In the genomic region with DNA sequence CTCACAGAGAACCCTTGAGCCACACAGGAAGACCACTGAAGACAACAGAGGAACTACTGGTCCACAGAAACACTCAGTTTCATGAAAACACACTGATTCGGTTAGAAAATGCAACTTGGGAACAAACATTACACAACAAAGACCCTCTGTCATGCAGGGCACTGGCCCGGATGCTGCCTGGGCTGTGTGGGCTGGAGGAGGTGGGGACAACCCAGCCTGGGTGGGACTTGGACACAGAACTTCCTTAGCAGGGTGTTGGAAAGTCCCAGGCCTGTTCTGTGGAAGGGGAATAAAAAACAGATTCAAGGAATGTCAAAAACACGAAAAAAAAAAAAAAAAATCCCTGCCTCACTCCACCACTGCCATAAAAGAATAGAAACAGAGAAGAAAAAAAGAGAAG, we compare ENCODE assay signal across 14 cellular contexts.
DNase-seq lines count a peak whose midpoint lies in the region; ATAC-seq and TF ChIP-seq lines count a peak whose summit lies in the region.
"Had no signal": no experiment of that assay in that cellular context is flagged by ENCODE, and none has a peak within 500 bp of the region (broad histone marks: within the 10 kb centered on the region; RNA-seq: fewer than 3 reads in every experiment).

No MANE protein-coding gene starts in this region.

- no peaks in the 10 kb centered on the region for H3K36me3 ChIP-seq in right atrium auricular region

- H3K27me3 ChIP-seq in right atrium auricular region: no peaks in the 10 kb centered on the region

- H3K27ac Mint-ChIP-seq in osteocyte (ENCODE audit: unreplicated experiment) (peak overlapping the region; percentile 31), mesothelial cell of epicardium (no peak overlapping the region)
- H3K27ac Mint-ChIP-seq: progenitor cell of endocrine pancreas had no signal

- H3K4me3 Mint-ChIP-seq in osteocyte (ENCODE audit: unreplicated experiment) (no peak overlapping the region), mesothelial cell of epicardium (no peak overlapping the region)

- TF ChIP-seq CTCF in right atrium auricular region (IDR thresholded peaks at IDR 0.05) (no peak), osteocyte (IDR thresholded peaks at IDR 0.05) (no peak), omental fat pad (IDR thresholded peaks at IDR 0.05) (no peak), mesothelial cell of epicardium (IDR thresholded peaks at IDR 0.05; ENCODE audit: unreplicated experiment) (no peak)

- ATAC-seq in Right ventricle myocardium superior (ENCODE audit: poor library complexity) (peak; percentile 94), left cardiac atrium (peak; percentile 94 to 99), HG02938 (IDR thresholded peaks at IDR 0.05; ENCODE audit: unreplicated experiment) (no peak), omental fat pad (ENCODE audit: low FRiP score) (no peak)
- ATAC-seq: activated CD4-positive, CD25-positive, alpha-beta regulatory T cell treated with anti-CD3 and anti-CD28 coated beads, Interleukin-2, amount 50 U/mL, for 24 hours had no signal

- intact Hi-C loops in Right ventricle myocardium superior (cut with DNase I): no loop called here
- intact Hi-C loops in left cardiac atrium (cut with DNase I): no loop called here

- H3K9me3 Mint-ChIP-seq in osteocyte (ENCODE audit: unreplicated experiment) (no peaks in the 10 kb centered on the region), mesothelial cell of epicardium (no peaks in the 10 kb centered on the region)

- H3K9me3 ChIP-seq in right atrium auricular region: no peaks in the 10 kb centered on the region

- DNase-seq in Right ventricle myocardium superior (peak; percentile 72), right atrium auricular region (ENCODE audit: low spot score) (no peak), left cardiac atrium (peak; percentile 68), osteocyte (ENCODE audit: extremely low spot score, unreplicated experiment) (no peak), omental fat pad (ENCODE audit: low spot score) (no peak), mesothelial cell of epicardium (ENCODE audit: low spot score in 2 of 2, unreplicated experiment in 2 of 2) (no peak)
- no peak for DNase-seq in stimulated activated CD4-positive, alpha-beta T cell treated with anti-CD3 and anti-CD28 coated beads, Interleukin-4, amount 100 ng/mL, for 1 hour
- DNase-seq: IMR-90, NCI-H1105, NCI-H446 treated with DMSO at 0.1 percent for 48 hours, SW 1271 had no signal

- H3K4me1 ChIP-seq in right atrium auricular region: no peaks in the 10 kb centered on the region

- H3K4me1 Mint-ChIP-seq in osteocyte (ENCODE audit: unreplicated experiment) (peaks cover 10% of the 10 kb centered on the region), mesothelial cell of epicardium (peaks cover 49% of the 10 kb centered on the region)

- H3K27me3 Mint-ChIP-seq in osteocyte (ENCODE audit: unreplicated experiment): no peaks in the 10 kb centered on the region
- no peaks in the 10 kb centered on the region for H3K27me3 Mint-ChIP-seq in mesothelial cell of epicardium (ENCODE audit: low read depth)
- H3K27me3 Mint-ChIP-seq: progenitor cell of endocrine pancreas had no signal

- peak overlapping the region in 1 of 2 donors; percentile 18 for H3K27ac ChIP-seq in right atrium auricular region

- H3K36me3 Mint-ChIP-seq in osteocyte (ENCODE audit: unreplicated experiment): peaks cover 49% of the 10 kb centered on the region
- H3K36me3 Mint-ChIP-seq in mesothelial cell of epicardium: peaks cover 2% of the 10 kb centered on the region

- no peak overlapping the region for H3K4me3 ChIP-seq in right atrium auricular region

Comparison
In these comparisons a context has a peak if more than half of its experiments do, and no peak if none do; other contexts are left out.
1. DNase-seq: peak in Right ventricle myocardium superior (single experiment) and left cardiac atrium (single experiment); none in right atrium auricular region (single experiment), osteocyte (single experiment), stimulated activated CD4-positive, alpha-beta T cell treated with anti-CD3 and anti-CD28 coated beads, Interleukin-4, amount 100 ng/mL, for 1 hour (single experiment), omental fat pad (single experiment) and mesothelial cell of epicardium (0 of 2).
2. ATAC-seq: peak in Right ventricle myocardium superior (single experiment) and left cardiac atrium (2 of 2); none in HG02938 (single experiment) and omental fat pad (single experiment).